17 cellular contexts compared by ENCODE assay signal in genomic region chr1:59593798-59594790, GRCh38.
DNase-seq lines count a peak whose midpoint lies in the region; ATAC-seq and TF ChIP-seq lines count a peak whose summit lies in the region.
"Had no signal": no experiment of that assay in that cellular context is flagged by ENCODE, and none has a peak within 500 bp of the region (broad histone marks: within the 10 kb centered on the region; RNA-seq: fewer than 3 reads in every experiment).

No MANE protein-coding gene starts in this region.

- in situ Hi-C loops in gastrocnemius medialis (cut with MboI; ENCODE audit: low sequenced_read_pairs in 4 of 4), result no loop called here

- intact Hi-C loops in body of pancreas (cut with DNase I) (no loop called here), gastrocnemius medialis (cut with DNase I; ENCODE audit: low total_unique reads) (no loop called here)

- H3K4me3 Mint-ChIP-seq in HFFc6, result no peak overlapping the region
- H3K4me3 Mint-ChIP-seq: activated CD4-positive, alpha-beta memory T cell treated with anti-CD3 and anti-CD28 coated beads for 36 hours; activated T-helper 1 cell treated with anti-CD3 and anti-CD28 coated beads, Interleukin-12 subunit alpha, Interleukin-12 subunit beta, Interleukin-2, Interleukin-4 antibody, amounts not matched to agents 30 ng/mL and 10 ng/mL and 1 ng/mL, durations not matched to agents 14 hours and 24 hours and 36 hours; naive thymus-derived CD4-positive, alpha-beta T cell had no signal

- H3K79me1 ChIP-seq in mesenchymal stem cell (replicated peaks; ENCODE audit: low read length, poor library complexity, severe bottlenecking), result no peaks in the 10 kb centered on the region

- H3K27ac Mint-ChIP-seq in HFFc6, result peak overlapping the region; percentile 83; the same call in 1 of the 2 replicates
- H3K27ac Mint-ChIP-seq: activated CD4-positive, alpha-beta memory T cell treated with anti-CD3 and anti-CD28 coated beads for 36 hours; activated T-helper 1 cell treated with anti-CD3 and anti-CD28 coated beads, Interleukin-12 subunit alpha, Interleukin-12 subunit beta, Interleukin-2, Interleukin-4 antibody, amounts not matched to agents 30 ng/mL and 10 ng/mL and 1 ng/mL, durations not matched to agents 14 hours and 24 hours and 36 hours; naive thymus-derived CD4-positive, alpha-beta T cell had no signal

- no peak overlapping the region for H2BK15ac ChIP-seq in mesenchymal stem cell (ENCODE audit: low read depth, poor library complexity, severe bottlenecking)

- no peak overlapping the region for H4K8ac ChIP-seq in mesenchymal stem cell (ENCODE audit: low read length)

- H3K14ac ChIP-seq in mesenchymal stem cell (ENCODE audit: low read length in 2 of 2), result peak overlapping the region in 1 of 2 experiments; percentile 68

- no peak overlapping the region for H2BK120ac ChIP-seq in mesenchymal stem cell (ENCODE audit: low read depth, low read length)

- H3K36me3 ChIP-seq in body of pancreas (replicated peaks in 1 of 2; ENCODE audit: insufficient read depth in 1 of 2, low read depth in 2 of 2) (no peaks in the 10 kb centered on the region), mesenchymal stem cell (ENCODE audit: control insufficient read depth in 1 of 2, insufficient read depth in 2 of 2, low read depth in 1 of 2, low read length in 2 of 2) (no peaks in the 10 kb centered on the region), gastrocnemius medialis (no peaks in the 10 kb centered on the region)
- H3K36me3 ChIP-seq: BE2C, cardiac muscle cell, left lung had no signal

- TF ChIP-seq POLR2A in body of pancreas (IDR thresholded peaks at IDR 0.05), result no peak
- no peak for TF ChIP-seq POLR2A in gastrocnemius medialis (IDR thresholded peaks at IDR 0.05)

- H3K9ac ChIP-seq in mesenchymal stem cell (ENCODE audit: low read length), result no peak overlapping the region

- H3K4me1 ChIP-seq in body of pancreas (peaks cover 41% of the 10 kb centered on the region), mesenchymal stem cell (ENCODE audit: control insufficient read depth, insufficient read depth, low read depth, low read length) (peaks cover 6% of the 10 kb centered on the region), gastrocnemius medialis (peaks cover 52 to 54% of the 10 kb centered on the region in 2 donors)
- H3K4me1 ChIP-seq: BE2C had no signal

- 23 to 28% methylated on average over 5 of the region's 5 CpGs for WGBS in body of pancreas, 2 donors
- WGBS in mesenchymal stem cell, result 92% methylated on average over 5 of the region's 5 CpGs

- H3K9me3 Mint-ChIP-seq in HFFc6, result no peaks in the 10 kb centered on the region
- H3K9me3 Mint-ChIP-seq: activated T-helper 1 cell treated with anti-CD3 and anti-CD28 coated beads, Interleukin-12 subunit alpha, Interleukin-12 subunit beta, Interleukin-2, Interleukin-4 antibody, amounts not matched to agents 30 ng/mL and 10 ng/mL and 1 ng/mL, durations not matched to agents 14 hours and 24 hours and 36 hours had no signal

- no peak overlapping the region for H2BK5ac ChIP-seq in mesenchymal stem cell (ENCODE audit: low read depth, low read length, poor library complexity, severe bottlenecking)

- H3K27ac ChIP-seq in body of pancreas (peak overlapping the region in 3 of 4 donors; percentile 63 to 67 (median 66)), mesenchymal stem cell (ENCODE audit: low read length, poor library complexity, severe bottlenecking) (no peak overlapping the region), gastrocnemius medialis (peak overlapping the region; percentile 84 to 91 (median 86)), coronary artery (no peak overlapping the region)
- H3K27ac ChIP-seq: cardiac muscle cell, left lung had no signal

- H3K9me3 ChIP-seq in body of pancreas (no peaks in the 10 kb centered on the region), mesenchymal stem cell (ENCODE audit: control insufficient read depth, low read length) (no peaks in the 10 kb centered on the region), gastrocnemius medialis (no peaks in the 10 kb centered on the region)
- H3K9me3 ChIP-seq: BE2C, left lung had no signal

- ATAC-seq in body of pancreas (peak; percentile 23), gastrocnemius medialis (no peak), HG02610 (IDR thresholded peaks at IDR 0.05; ENCODE audit: unreplicated experiment) (no peak)
- ATAC-seq: left lung; naive thymus-derived CD4-positive, alpha-beta T cell; right cardiac atrium had no signal

- no peaks in the 10 kb centered on the region for H3K27me3 ChIP-seq in body of pancreas
- H3K27me3 ChIP-seq in mesenchymal stem cell (ENCODE audit: control insufficient read depth in 1 of 2, insufficient read depth in 1 of 2, low read length in 2 of 2), result no peaks in the 10 kb centered on the region
- H3K27me3 ChIP-seq in gastrocnemius medialis, result no peaks in the 10 kb centered on the region
- H3K27me3 ChIP-seq: BE2C, cardiac muscle cell, left lung had no signal

- H2AFZ ChIP-seq in mesenchymal stem cell (ENCODE audit: low read depth, low read length), result no peak overlapping the region

- no peaks in the 10 kb centered on the region for H3K36me3 Mint-ChIP-seq in HFFc6 (ENCODE audit: low read depth)
- H3K36me3 Mint-ChIP-seq: activated CD4-positive, alpha-beta memory T cell treated with anti-CD3 and anti-CD28 coated beads for 36 hours had no signal

- H3K4me2 ChIP-seq in mesenchymal stem cell (ENCODE audit: low read length, poor library complexity, severe bottlenecking), result no peak overlapping the region

- H4K91ac ChIP-seq in mesenchymal stem cell (ENCODE audit: low read length), result peak overlapping the region; percentile 47

- DNase-seq in HFFc6 (no peak), body of pancreas (no peak), mesenchymal stem cell (no peak), gastrocnemius medialis (no peak), anterior cingulate cortex (lab: John Stamatoyannopoulos, UW) (no peak), coronary artery (ENCODE audit: low spot score) (no peak), COR-L47 (lab: John Stamatoyannopoulos, UW) (no peak)
- DNase-seq: activated CD4-positive, alpha-beta memory T cell treated with anti-CD3 and anti-CD28 coated beads for 36 hours; BE2C; effector memory CD4-positive, alpha-beta T cell; left lung; naive thymus-derived CD4-positive, alpha-beta T cell; NCI-H2081 treated with DMSO at 0.1 percent for 48 hours; right cardiac atrium had no signal

- H3K27me3 Mint-ChIP-seq in HFFc6 (ENCODE audit: insufficient read depth), result no peaks in the 10 kb centered on the region
- H3K27me3 Mint-ChIP-seq: activated CD4-positive, alpha-beta memory T cell treated with anti-CD3 and anti-CD28 coated beads for 36 hours had no signal

- peak overlapping the region; percentile 31 to 59 for H3K18ac ChIP-seq in mesenchymal stem cell (ENCODE audit: low read depth in 1 of 2, low read length in 2 of 2)

- TF ChIP-seq CTCF in HFFc6 (IDR thresholded peaks at IDR 0.05), result no peak
- no peak for TF ChIP-seq CTCF in body of pancreas (IDR thresholded peaks at IDR 0.05)
- no peak for TF ChIP-seq CTCF in gastrocnemius medialis (IDR thresholded peaks at IDR 0.05 in 4 of 5, conservative IDR thresholded peaks at IDR 0.05 in 1 of 5)
- TF ChIP-seq CTCF in coronary artery (IDR thresholded peaks at IDR 0.05), result no peak

- peaks cover 44% of the 10 kb centered on the region for H3K4me1 Mint-ChIP-seq in HFFc6 (ENCODE audit: low read depth)
- H3K4me1 Mint-ChIP-seq: naive thymus-derived CD4-positive, alpha-beta T cell had no signal

- H3K23ac ChIP-seq in mesenchymal stem cell (ENCODE audit: low read length in 2 of 2), result no peak overlapping the region

- peak overlapping the region in 1 of 2 experiments; percentile 4 for H3K4ac ChIP-seq in mesenchymal stem cell (ENCODE audit: low read depth in 1 of 2, low read length in 2 of 2)

- no peak overlapping the region for H3K4me3 ChIP-seq in body of pancreas
- no peak overlapping the region for H3K4me3 ChIP-seq in mesenchymal stem cell (ENCODE audit: insufficient read depth in 1 of 2, low read depth in 1 of 2, low read length in 2 of 2)
- H3K4me3 ChIP-seq in gastrocnemius medialis, result no peak overlapping the region
- no peak overlapping the region for H3K4me3 ChIP-seq in coronary artery
- H3K4me3 ChIP-seq: cardiac muscle cell, left lung had no signal

- H2AK5ac ChIP-seq in mesenchymal stem cell (ENCODE audit: low read length, severe bottlenecking), result no peak overlapping the region

- peak overlapping the region; percentile 44 to 92 for H2BK12ac ChIP-seq in mesenchymal stem cell (ENCODE audit: low read length in 2 of 2)

Comparison
In these comparisons a context has a peak if more than half of its experiments do, and no peak if none do; other contexts are left out.
1. H3K27ac ChIP-seq: peak in body of pancreas (3 of 4) and gastrocnemius medialis (4 of 4); none in mesenchymal stem cell (single experiment) and coronary artery (0 of 2).